ENCODE assay signal across 28 cellular contexts in genomic region chr12:100499416-100499815, GRCh38. TPM values are rescaled to one million over a fixed set of nuclear protein-coding genes. Genes with fewer than 3 reads are reported as not detected.
"Had no signal": no experiment of that assay in that cellular context is flagged by ENCODE, and none has a peak within 500 bp of the region (broad histone marks: within the 10 kb centered on the region; RNA-seq: fewer than 3 reads in every experiment).

No MANE protein-coding gene starts in this region.

- H3K4me1 Mint-ChIP-seq: IgD-negative memory B cell had no signal

- H3K4me1 ChIP-seq: SJSA1 had no signal

- H3K36me3 Mint-ChIP-seq: IgD-negative memory B cell had no signal

- DNase-seq: Kasumi-1, MV-4-11, NCI-H1048, NCI-H1105, NCI-H1417, NCI-H146, NCI-H1694 treated with DMSO at 0.1 percent for 48 hours, NCI-H1930, NCI-H2081, NCI-H2107, NCI-H226, NCI-H446, NCI-H510A, NCI-H524 treated with DMSO at 0.1 percent for 48 hours, NCI-H69, NCI-H774, PC-3, Right ventricle myocardium superior, SIG-M5 had no signal

- H3K4me3 Mint-ChIP-seq: IgD-negative memory B cell had no signal

- FAIRE-seq: HTR-8/SVneo, K562 had no signal

- H3K27ac ChIP-seq: HL-60, KMS-11, SJSA1, SK-N-MC had no signal

- H3K4me3 ChIP-seq: K562, SJSA1, SK-N-MC had no signal

- H3K9me3 ChIP-seq: SJSA1 had no signal

- ATAC-seq: K562, Panc1, PC-3 had no signal

- H3K36me3 ChIP-seq: SJSA1 had no signal

- H3K27me3 Mint-ChIP-seq: IgD-negative memory B cell had no signal

- H3K27me3 ChIP-seq: SJSA1 had no signal

- H3K27ac Mint-ChIP-seq: IgD-negative memory B cell had no signal

RNA-seq across cellular contexts. Expression of gene NR1H4, which starts 25.8 kb away (rescaled TPM):
- total RNA-seq: K562, PC-3, Right ventricle myocardium superior, RPMI7951 had no signal
